Comparison of ENCODE assay signal across 23 cellular contexts in the genomic region with DNA sequence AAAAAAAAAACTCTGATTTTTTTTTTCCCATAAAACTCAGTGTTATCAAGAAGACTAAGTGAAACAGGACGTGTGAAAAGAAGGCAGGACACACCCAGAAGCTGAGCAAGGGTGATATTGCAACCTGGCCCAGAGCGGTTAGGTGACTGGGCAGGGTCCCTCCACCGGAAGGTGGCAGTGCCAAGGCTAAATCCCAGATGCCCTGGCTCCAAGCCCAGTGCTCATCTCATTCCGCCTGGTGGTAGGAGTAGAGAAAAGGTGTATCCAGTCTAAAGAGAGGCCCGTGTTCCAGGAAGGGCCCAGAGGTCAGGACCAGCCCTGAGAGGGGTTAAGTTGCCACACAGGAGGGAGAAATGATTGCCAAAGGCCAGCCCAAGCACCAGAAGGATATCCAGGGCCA. TPM values are rescaled to one million over a fixed set of nuclear protein-coding genes. Genes with fewer than 3 reads are reported as not detected.
DNase-seq lines count a peak whose midpoint lies in the region; ATAC-seq and TF ChIP-seq lines count a peak whose summit lies in the region.
"Had no signal": no experiment of that assay in that cellular context is flagged by ENCODE, and none has a peak within 500 bp of the region (broad histone marks: within the 10 kb centered on the region; RNA-seq: fewer than 3 reads in every experiment).

No MANE protein-coding gene starts in this region.

- no peaks in the 10 kb centered on the region for H3K79me2 ChIP-seq in mammary epithelial cell (ENCODE audit: insufficient read depth, low read length)

- H3K4me1 ChIP-seq in mammary epithelial cell (ENCODE audit: insufficient read depth, low read length) (peaks cover 18% of the 10 kb centered on the region), transverse colon (peaks cover 0 to 19% (median 2%) of the 10 kb centered on the region in 4 donors)
- H3K4me1 ChIP-seq: adrenal gland, Caco-2, prostate gland, tibial nerve had no signal

- no peaks in the 10 kb centered on the region for H3K9me3 ChIP-seq in mammary epithelial cell (replicated peaks; ENCODE audit: insufficient read depth, low read length)
- H3K9me3 ChIP-seq in transverse colon = no peaks in the 10 kb centered on the region
- H3K9me3 ChIP-seq: adrenal gland, Caco-2, prostate gland, tibial nerve had no signal

- in situ Hi-C loops in mammary epithelial cell (cut with MboI; ENCODE audit: low sequenced_read_pairs in 2 of 2) = no loop called here
- in situ Hi-C loops in transverse colon (cut with MboI; ENCODE audit: low pct_ligation_motif_present in 1 of 4, low pct_unique_long_range_greater_than_20kb in 1 of 4, low sequenced_read_pairs in 3 of 4) = no loop called here

- WGBS in mammary epithelial cell (ENCODE audit: low coverage, missing lambda C conversion rate) = 79% methylated on average over 2 of the region's 5 CpGs
- 39 to 54% methylated on average over 3 to 5 of the region's 5 CpGs for WGBS in transverse colon (ENCODE audit: low coverage in 1 of 2), 2 donors

- no peaks in the 10 kb centered on the region for H3K27me3 ChIP-seq in mammary epithelial cell (ENCODE audit: insufficient read depth, low read length)
- H3K27me3 ChIP-seq in transverse colon = no peaks in the 10 kb centered on the region
- H3K27me3 ChIP-seq: adrenal gland, tibial nerve had no signal

- H3K36me3 Mint-ChIP-seq in MCF 10A (ENCODE audit: insufficient read depth, unreplicated experiment) = peaks cover 18% of the 10 kb centered on the region

- BruUV-seq in MCF 10A (replicated peaks; lab: Mats Ljungman, UMichigan) = no TSS peak
- no TSS peak for BruUV-seq in mammary epithelial cell (replicated peaks; lab: Mats Ljungman, UMichigan)

- no peak for TF ChIP-seq EP300 in transverse colon (IDR thresholded peaks at IDR 0.05; ENCODE audit: low read depth)

- TF ChIP-seq CTCF in MCF 10A (IDR thresholded peaks at IDR 0.05; ENCODE audit: unreplicated experiment) = peak; percentile 32
- TF ChIP-seq CTCF in mammary epithelial cell (conservative IDR thresholded peaks at IDR 0.05 in 1 of 2, IDR thresholded peaks at IDR 0.05 in 1 of 2; ENCODE audit: extremely low read depth in 1 of 2, insufficient read depth in 1 of 2, low read depth in 1 of 2, low read length in 2 of 2) = no peak
- TF ChIP-seq CTCF in transverse colon (IDR thresholded peaks at IDR 0.05) = peak in 3 of 5 experiments; percentile 20 to 39 (median 32)

- no peak overlapping the region for H2AFZ ChIP-seq in mammary epithelial cell (ENCODE audit: low read depth, low read length)

- no peaks in the 10 kb centered on the region for H3K9me3 Mint-ChIP-seq in MCF 10A (ENCODE audit: unreplicated experiment)
- H3K9me3 Mint-ChIP-seq: activated T-cell treated with anti-CD3 and anti-CD28 coated beads, Interleukin-2, amount 50 U/mL, for 4 hours had no signal

- H3K4me1 Mint-ChIP-seq in MCF 10A (ENCODE audit: insufficient read depth, unreplicated experiment) = peaks cover 34% of the 10 kb centered on the region

- H3K27ac ChIP-seq in mammary epithelial cell (ENCODE audit: insufficient read depth, low read depth, low read length) = no peak overlapping the region
- no peak overlapping the region for H3K27ac ChIP-seq in transverse colon
- H3K27ac ChIP-seq: HL-60, prostate gland, tibial nerve had no signal

- CTCF ChIA-PET in MCF 10A (lab: Yijun Ruan, JAX) = interaction anchor here (0.6 to 2.5 kb wide), 17 partner anchors 10 to 1703 kb away, joined by 3 to 18 read pairs (median 4); a partner anchor contains a TSS
- CTCF ChIA-PET in mammary epithelial cell (lab: Charles Lee; ENCODE audit: low non-redundant PET) = no interaction called here

- H3K27me3 Mint-ChIP-seq in MCF 10A (ENCODE audit: insufficient read depth, unreplicated experiment) = no peaks in the 10 kb centered on the region
- H3K27me3 Mint-ChIP-seq: activated CD4-positive, alpha-beta T cell treated with anti-CD3 and anti-CD28 coated beads for 36 hours had no signal

- TF ChIP-seq POLR2A in erythroblast (IDR thresholded peaks at IDR 0.05; ENCODE audit: low read length) = no peak
- TF ChIP-seq POLR2A in transverse colon (IDR thresholded peaks at IDR 0.05) = no peak

- H3K27ac Mint-ChIP-seq in MCF 10A (ENCODE audit: low read depth, unreplicated experiment) = peak overlapping the region; percentile 79
- H3K27ac Mint-ChIP-seq: activated CD4-positive, alpha-beta T cell treated with anti-CD3 and anti-CD28 coated beads for 36 hours; brain had no signal

- no peak overlapping the region for H3K4me2 ChIP-seq in mammary epithelial cell (ENCODE audit: insufficient read depth, low read depth, low read length)

- no peak overlapping the region for H3K9ac ChIP-seq in mammary epithelial cell (ENCODE audit: insufficient read depth, low read length)

- DNase-seq in MCF 10A (ENCODE audit: unreplicated experiment) (peak; percentile 98), mammary epithelial cell (no peak), NCI-H460 (ENCODE audit: extremely low read depth, low read depth) (peak; percentile 11), erythroblast (lab: John Stamatoyannopoulos, UW) (peak; percentile 32 to 42), transverse colon (peak; percentile 65), AG08395 (ENCODE audit: low spot score) (no peak)
- DNase-seq in activated CD8-positive, alpha-beta memory T cell treated with anti-CD3 and anti-CD28 coated beads, Interleukin-2, amount 50 U/mL, for 48 hours = no peak
- DNase-seq: activated CD4-positive, alpha-beta T cell treated with anti-CD3 and anti-CD28 coated beads for 36 hours; activated CD8-positive, alpha-beta memory T cell treated with anti-CD3 and anti-CD28 coated beads for 24 hours; activated naive CD4-positive, alpha-beta T cell; activated T-cell treated with anti-CD3 and anti-CD28 coated beads, Interleukin-2, amount 50 U/mL, for 4 hours; Caco-2; effector CD4-positive, alpha-beta T cell; H7; NCI-H2081 treated with DMSO at 0.1 percent for 48 hours; NCI-H524 treated with DMSO at 0.1 percent for 48 hours; T-helper 1 cell had no signal

- POLR2A ChIA-PET in MCF 10A (lab: Yijun Ruan, JAX) = interaction anchor here (0.7 to 3.7 kb wide), 9 partner anchors 10 to 356 kb away, joined by 3 to 22 read pairs (median 6); a partner anchor contains a TSS

- intact Hi-C loops in MCF 10A (cut with micrococcal nuclease) = loop anchor here (1.0 kb wide), 2 partner anchors 38 to 180 kb away; no protein-coding TSS in a partner anchor
- intact Hi-C loops in mammary epithelial cell (cut with micrococcal nuclease) = no loop called here
- intact Hi-C loops in transverse colon (cut with DNase I; ENCODE audit: low total_unique reads) = no loop called here

- H3K4me3 ChIP-seq in mammary epithelial cell (replicated peaks in 1 of 3; ENCODE audit: insufficient read depth in 1 of 3, low read depth in 2 of 3, low read length in 3 of 3) = no peak overlapping the region
- no peak overlapping the region for H3K4me3 ChIP-seq in transverse colon
- H3K4me3 ChIP-seq: adrenal gland, prostate gland, tibial nerve had no signal

- H4K20me1 ChIP-seq in mammary epithelial cell (ENCODE audit: insufficient read depth, low read length) = no peaks in the 10 kb centered on the region

- no peak for ATAC-seq in GM18511 (IDR thresholded peaks at IDR 0.05; ENCODE audit: unreplicated experiment)
- ATAC-seq: activated CD4-positive, alpha-beta T cell treated with anti-CD3 and anti-CD28 coated beads for 36 hours; activated T-cell treated with anti-CD3 and anti-CD28 coated beads, Interleukin-2, amount 50 U/mL, for 4 hours had no signal

- H3K36me3 ChIP-seq in mammary epithelial cell (ENCODE audit: insufficient read depth, low read length) (no peaks in the 10 kb centered on the region), transverse colon (no peaks in the 10 kb centered on the region)
- H3K36me3 ChIP-seq: prostate gland had no signal

- dilution Hi-C loops in mammary epithelial cell (cut with HindIII; ENCODE audit: low sequenced_read_pairs) = no loop called here

- no peak overlapping the region for H3K4me3 Mint-ChIP-seq in MCF 10A (ENCODE audit: unreplicated experiment)
- H3K4me3 Mint-ChIP-seq: activated CD4-positive, alpha-beta T cell treated with anti-CD3 and anti-CD28 coated beads for 36 hours; activated T-cell treated with anti-CD3 and anti-CD28 coated beads, Interleukin-2, amount 50 U/mL, for 4 hours; brain had no signal

RNA-seq across cellular contexts. Expression of a gene that starts 51.5 kb away (rescaled TPM):
- total RNA-seq in MCF 10A (2022) (45.9 and 50.5 TPM in 2 replicates), mammary epithelial cell (10 to 100 TPM; 21.7 to 34.9 TPM), transverse colon (10 to 100 TPM; 26.3 to 47.1 (median 33.1) TPM)
- 18.4 TPM for polyA plus RNA-seq in mammary epithelial cell
- polyA minus RNA-seq in mammary epithelial cell = 3.8 TPM
- 27.2 and 39.1 TPM in 2 replicates for total RNA-seq in NCI-H460 (2014; rRNA removed; shearing (Covaris generic))
- polyA plus RNA-seq in NCI-H460 (2014; cell fraction: nucleus; rRNA removed) = 10.8 and 16.4 TPM in 2 replicates

Comparison
In these comparisons a context has a peak if more than half of its experiments do, and no peak if none do; other contexts are left out.
1. DNase-seq: peak in MCF 10A (single experiment), NCI-H460 (single experiment), erythroblast (2 of 2) and transverse colon (single experiment); none in mammary epithelial cell (single experiment), AG08395 (single experiment) and activated CD8-positive, alpha-beta memory T cell treated with anti-CD3 and anti-CD28 coated beads, Interleukin-2, amount 50 U/mL, for 48 hours (single experiment).
2. CTCF ChIP-seq: peak in MCF 10A (single experiment) and transverse colon (3 of 5); none in mammary epithelial cell (0 of 2).